ENCODE assay signal across 8 cellular contexts in genomic region chr12:26884765-26885576, GRCh38. TPM values are rescaled to one million over a fixed set of nuclear protein-coding genes. Genes with fewer than 3 reads are reported as not detected.
DNase-seq lines count a peak whose midpoint lies in the region; ATAC-seq, FAIRE-seq and TF ChIP-seq lines count a peak whose summit lies in the region.

No MANE protein-coding gene starts in this region.

- peak overlapping the region; percentile 97 for H3K4me2 ChIP-seq in HepG2 (ENCODE audit: low read depth, low read length)

- H3K4me1 ChIP-seq in HepG2 (ENCODE audit: insufficient read depth, low read length): 0 out of 2 replicates have a peak, but pooled peaks cover 5% of the 10 kb centered on the region

- DNase-seq in Ammon's horn (ENCODE audit: low spot score) (peak; percentile 92), NCI-H69 (lab: John Stamatoyannopoulos, UW) (peak; percentile 82), dedifferentiated amniotic fluid mesenchymal stem cell (ENCODE audit: extremely low spot score) (peak; percentile 91), HepG2 (ENCODE audit: low spot score) (peak; percentile 78)
- peak; percentile 96 for DNase-seq in activated CD4-positive, alpha-beta T cell treated with anti-CD3 and anti-CD28 coated beads, Interleukin-2, amount 10 ng/mL, durations not matched to agents 24 days and 14 days
- peak; percentile 53 to 62 (median 57) for DNase-seq in stimulated activated CD4-positive, alpha-beta T cell treated with anti-CD3 and anti-CD28 coated beads, TNF-alpha, amount 100 ng/mL, for 1 hour (ENCODE audit: low read depth in 3 of 3, low spot score in 1 of 3)

- intact Hi-C loops in activated CD4-positive, alpha-beta T cell treated with anti-CD3 and anti-CD28 coated beads, Interleukin-2, amount 10 ng/mL, durations not matched to agents 24 days and 14 days (cut with micrococcal nuclease): loop anchor here (1.0 to 10.0 kb wide), 5 partner anchors 32 to 788 kb away; partner anchors contain the start of gene ITPR2
- intact Hi-C loops in HepG2 (cut with micrococcal nuclease; ENCODE audit: unreplicated experiment): loop anchor here (1.0 to 10.0 kb wide), 4 partner anchors 32 to 110 kb away; partner anchors contain the start of genes FGFR1OP2, INTS13 and ITPR2

- no peaks in the 10 kb centered on the region for H3K79me2 ChIP-seq in HepG2 (ENCODE audit: insufficient read depth, low read length)

- in situ Hi-C loops in HepG2 (cut with HindIII; ENCODE audit: extremely low pct_ligation_motif_present, low pct_unique_long_range_greater_than_20kb): loop anchor here (5.0 kb wide), 1 partner anchor 33 kb away; no protein-coding TSS in a partner anchor

- peak; percentile 79 for TF ChIP-seq RAD21 in HepG2 (CRISPR knock-in tag; IDR thresholded peaks at IDR 0.05)

- POLR2A ChIA-PET in HepG2 (lab: Yijun Ruan, JAX): interaction anchor here (1.5 kb wide), 1 partner anchor 148 kb away, joined by 3 read pairs; no protein-coding TSS in a partner anchor

- peaks cover 19% of the 10 kb centered on the region for H3K27me3 Mint-ChIP-seq in activated CD4-positive, alpha-beta T cell treated with anti-CD3 and anti-CD28 coated beads, Interleukin-2, amount 10 ng/mL, durations not matched to agents 24 days and 14 days

- H3K36me3 ChIP-seq in HepG2 (replicated peaks in 1 of 2; ENCODE audit: control insufficient read depth in 1 of 2, insufficient read depth in 2 of 2, low read length in 2 of 2): no peaks in the 10 kb centered on the region

- no peaks in the 10 kb centered on the region for H3K9me3 Mint-ChIP-seq in activated CD4-positive, alpha-beta T cell treated with anti-CD3 and anti-CD28 coated beads, Interleukin-2, amount 10 ng/mL, durations not matched to agents 24 days and 14 days

- H3K9me3 ChIP-seq in HepG2 (ENCODE audit: low read length): no peaks in the 10 kb centered on the region

- peak; percentile 95 for TF ChIP-seq CTCF in HepG2 (CRISPR knock-in tag; IDR thresholded peaks at IDR 0.05)

- no peak for TF ChIP-seq POLR2A in HepG2 (IDR thresholded peaks at IDR 0.05; ENCODE audit: insufficient read depth in 1 of 2, low read depth in 2 of 2, low read length in 2 of 2)

- WGBS in HepG2 (ENCODE audit: low lambda C conversion rate): 10% methylated on average over 16 of the region's 16 CpGs

- peaks cover 13% of the 10 kb centered on the region for H3K4me1 Mint-ChIP-seq in activated CD4-positive, alpha-beta T cell treated with anti-CD3 and anti-CD28 coated beads, Interleukin-2, amount 10 ng/mL, durations not matched to agents 24 days and 14 days

- H3K27ac ChIP-seq in HepG2 (ENCODE audit: extremely low read length, insufficient read depth, low read length): no peak overlapping the region

- peak overlapping the region; percentile 43 for H2AFZ ChIP-seq in HepG2 (ENCODE audit: low read length)

- TF ChIP-seq EP300 in HepG2 (IDR thresholded peaks at IDR 0.05; ENCODE audit: low read depth in 2 of 2, low read length in 2 of 2) (no peak), HepG2 (CRISPR knock-in tag; IDR thresholded peaks at IDR 0.05; ENCODE audit: borderline replicate concordance) (no peak)

- H3K4me3 Mint-ChIP-seq in activated CD4-positive, alpha-beta T cell treated with anti-CD3 and anti-CD28 coated beads, Interleukin-2, amount 10 ng/mL, durations not matched to agents 24 days and 14 days: peak overlapping the region; percentile 61

- H4K20me1 ChIP-seq in HepG2 (ENCODE audit: insufficient read depth, low read length): no peaks in the 10 kb centered on the region

- CTCF ChIA-PET in HepG2 (lab: Yijun Ruan, JAX; ENCODE audit: low intra/inter-chr PET ratio, low total read pairs): interaction anchor here (0.7 to 3.3 kb wide), 3 partner anchors 31 to 103 kb away, joined by 3 to 33 read pairs (median 3); no protein-coding TSS in a partner anchor

- no peaks in the 10 kb centered on the region for H3K27me3 ChIP-seq in HepG2 (ENCODE audit: control insufficient read depth in 1 of 2, insufficient read depth in 2 of 2, low read length in 2 of 2)

- peak; percentile 81 for ATAC-seq in GM19025 (IDR thresholded peaks at IDR 0.05; ENCODE audit: low read depth, unreplicated experiment)
- ATAC-seq in HG03520 (IDR thresholded peaks at IDR 0.05; ENCODE audit: unreplicated experiment): peak; percentile 78
- ATAC-seq in HepG2: peak; percentile 95

- H3K9ac ChIP-seq in HepG2 (ENCODE audit: insufficient read depth, low read depth, low read length): no peak overlapping the region

- H3K4me3 ChIP-seq in HepG2 (replicated peaks in 1 of 3; ENCODE audit: insufficient read depth in 1 of 3, low read depth in 2 of 3, low read length in 3 of 3): peak overlapping the region; percentile 32 to 65 (median 35); a peak in 4 of 6 replicates

- peak; percentile 86 for FAIRE-seq in HepG2 (lab: Jason Lieb, UNC)

- no TSS peak for BruUV-seq in HepG2 (replicated peaks; lab: Mats Ljungman, UMichigan)

- H3K27ac Mint-ChIP-seq in activated CD4-positive, alpha-beta T cell treated with anti-CD3 and anti-CD28 coated beads, Interleukin-2, amount 10 ng/mL, durations not matched to agents 24 days and 14 days: no peak overlapping the region

- no peaks in the 10 kb centered on the region for H3K36me3 Mint-ChIP-seq in activated CD4-positive, alpha-beta T cell treated with anti-CD3 and anti-CD28 coated beads, Interleukin-2, amount 10 ng/mL, durations not matched to agents 24 days and 14 days (ENCODE audit: low read depth)

RNA-seq across cellular contexts. Expression of gene ITPR2, which starts 52.0 kb away (rescaled TPM):
- 46.0 and 46.2 TPM in 2 replicates for total RNA-seq in activated CD4-positive, alpha-beta T cell treated with anti-CD3 and anti-CD28 coated beads, Interleukin-2, amount 10 ng/mL, durations not matched to agents 24 days and 14 days
- total RNA-seq in HepG2 (2016; rRNA removed; fragmentation: Illumina TruSeq; extraction: Trizol): 77.6 and 81.9 TPM in 2 replicates
- 59.0 and 66.4 TPM in 2 replicates for total RNA-seq in HepG2 (2016; cell fraction: cytosol; rRNA removed; fragmentation: Illumina TruSeq; extraction: Trizol; ENCODE audit: low read depth)
- total RNA-seq in HepG2 (2016; cell fraction: insoluble cytoplasmic fraction; rRNA removed; fragmentation: Illumina TruSeq; extraction: Trizol): 71.0 and 73.8 TPM in 2 replicates
- 62.7 and 81.8 TPM in 2 replicates for total RNA-seq in HepG2 (2016; cell fraction: membrane; rRNA removed; fragmentation: Illumina TruSeq; extraction: Trizol)
- 194 and 200 TPM in 2 replicates for total RNA-seq in HepG2 (2016; cell fraction: nucleus; rRNA removed; fragmentation: Illumina TruSeq; extraction: Trizol)
- 24.6 and 31.9 TPM in 2 replicates for polyA plus RNA-seq in HepG2 (2011; rRNA removed)
- 13.5 and 20.5 TPM in 2 replicates for polyA plus RNA-seq in HepG2 (2011; cell fraction: cytosol; rRNA removed)
- 39.1 and 45.5 TPM in 2 replicates for polyA plus RNA-seq in HepG2 (2011; cell fraction: nucleus; rRNA removed)
- polyA plus RNA-seq in HepG2 (2012): 36.3 and 47.9 TPM in 2 replicates
- 1.3 TPM in 2 replicates for polyA plus RNA-seq in HepG2 (2016; cell fraction: cytosol; fragmentation: Illumina TruSeq; extraction: Trizol; ENCODE audit: low read depth)
- polyA plus RNA-seq in HepG2 (2016; cell fraction: insoluble cytoplasmic fraction; fragmentation: Illumina TruSeq; extraction: Trizol; ENCODE audit: low read depth): 25.7 and 26.0 TPM in 2 replicates
- 2.3 and 2.9 TPM in 2 replicates for polyA plus RNA-seq in HepG2 (2016; cell fraction: membrane; fragmentation: Illumina TruSeq; extraction: Trizol; ENCODE audit: low read depth)
- 31.0 and 34.9 TPM in 2 replicates for polyA plus RNA-seq in HepG2 (2016; cell fraction: nucleus; fragmentation: Illumina TruSeq; extraction: Trizol; ENCODE audit: insufficient read depth, low read depth)
- polyA minus RNA-seq in HepG2 (2011; rRNA and poly(A)+ RNA removed; ENCODE audit: low replicate concordance): 18.0 and 90.0 TPM in 2 replicates
- polyA minus RNA-seq in HepG2 (2011; cell fraction: cytosol; rRNA and poly(A)+ RNA removed): 91.7 and 111 TPM in 2 replicates
- polyA minus RNA-seq in HepG2 (2011; cell fraction: nucleus; rRNA and poly(A)+ RNA removed): 640 and 673 TPM in 2 replicates

RNA-seq across cellular contexts. Expression of gene INTS13, which starts 52.8 kb away (rescaled TPM):
- total RNA-seq in activated CD4-positive, alpha-beta T cell treated with anti-CD3 and anti-CD28 coated beads, Interleukin-2, amount 10 ng/mL, durations not matched to agents 24 days and 14 days: 49.7 and 51.3 TPM in 2 replicates
- 43.7 and 62.3 TPM in 2 replicates for total RNA-seq in HepG2 (2016; rRNA removed; fragmentation: Illumina TruSeq; extraction: Trizol)
- 15.8 and 15.9 TPM in 2 replicates for total RNA-seq in HepG2 (2016; cell fraction: cytosol; rRNA removed; fragmentation: Illumina TruSeq; extraction: Trizol; ENCODE audit: low read depth)
- total RNA-seq in HepG2 (2016; cell fraction: insoluble cytoplasmic fraction; rRNA removed; fragmentation: Illumina TruSeq; extraction: Trizol): 47.2 and 64.6 TPM in 2 replicates
- total RNA-seq in HepG2 (2016; cell fraction: membrane; rRNA removed; fragmentation: Illumina TruSeq; extraction: Trizol): 27.4 and 28.5 TPM in 2 replicates
- 28.7 and 30.6 TPM in 2 replicates for total RNA-seq in HepG2 (2016; cell fraction: nucleus; rRNA removed; fragmentation: Illumina TruSeq; extraction: Trizol)
- polyA plus RNA-seq in HepG2 (2011; rRNA removed): 11.4 and 16.3 TPM in 2 replicates
- 4.8 and 7.6 TPM in 2 replicates for polyA plus RNA-seq in HepG2 (2011; cell fraction: cytosol; rRNA removed)
- polyA plus RNA-seq in HepG2 (2011; cell fraction: nucleus; rRNA removed): 5.5 and 7.5 TPM in 2 replicates
- 20.3 and 21.4 TPM in 2 replicates for polyA plus RNA-seq in HepG2 (2012)
- polyA plus RNA-seq in HepG2 (2016; cell fraction: cytosol; fragmentation: Illumina TruSeq; extraction: Trizol; ENCODE audit: low read depth): 6.9 and 8.4 TPM in 2 replicates
- polyA plus RNA-seq in HepG2 (2016; cell fraction: insoluble cytoplasmic fraction; fragmentation: Illumina TruSeq; extraction: Trizol; ENCODE audit: low read depth): 56.6 and 67.3 TPM in 2 replicates
- polyA plus RNA-seq in HepG2 (2016; cell fraction: membrane; fragmentation: Illumina TruSeq; extraction: Trizol; ENCODE audit: low read depth): 19.7 and 20.4 TPM in 2 replicates
- 33.4 and 38.6 TPM in 2 replicates for polyA plus RNA-seq in HepG2 (2016; cell fraction: nucleus; fragmentation: Illumina TruSeq; extraction: Trizol; ENCODE audit: insufficient read depth, low read depth)
- polyA minus RNA-seq in HepG2 (2011; rRNA and poly(A)+ RNA removed; ENCODE audit: low replicate concordance): 13.8 and 31.5 TPM in 2 replicates
- 21.8 and 31.2 TPM in 2 replicates for polyA minus RNA-seq in HepG2 (2011; cell fraction: cytosol; rRNA and poly(A)+ RNA removed)
- polyA minus RNA-seq in HepG2 (2011; cell fraction: nucleus; rRNA and poly(A)+ RNA removed): 34.6 TPM in 2 replicates

RNA-seq across cellular contexts. Expression of gene FGFR1OP2, which starts 53.3 kb away (rescaled TPM):
- 45.7 and 46.7 TPM in 2 replicates for total RNA-seq in activated CD4-positive, alpha-beta T cell treated with anti-CD3 and anti-CD28 coated beads, Interleukin-2, amount 10 ng/mL, durations not matched to agents 24 days and 14 days
- 38.1 and 47.3 TPM in 2 replicates for total RNA-seq in HepG2 (2016; rRNA removed; fragmentation: Illumina TruSeq; extraction: Trizol)
- 74.9 and 87.6 TPM in 2 replicates for total RNA-seq in HepG2 (2016; cell fraction: cytosol; rRNA removed; fragmentation: Illumina TruSeq; extraction: Trizol; ENCODE audit: low read depth)
- 40.6 and 49.8 TPM in 2 replicates for total RNA-seq in HepG2 (2016; cell fraction: insoluble cytoplasmic fraction; rRNA removed; fragmentation: Illumina TruSeq; extraction: Trizol)
- 69.6 and 77.6 TPM in 2 replicates for total RNA-seq in HepG2 (2016; cell fraction: membrane; rRNA removed; fragmentation: Illumina TruSeq; extraction: Trizol)
- 22.8 and 26.2 TPM in 2 replicates for total RNA-seq in HepG2 (2016; cell fraction: nucleus; rRNA removed; fragmentation: Illumina TruSeq; extraction: Trizol)
- 16.7 and 18.3 TPM in 2 replicates for polyA plus RNA-seq in HepG2 (2011; rRNA removed)
- polyA plus RNA-seq in HepG2 (2011; cell fraction: cytosol; rRNA removed): 12.5 and 15.9 TPM in 2 replicates
- polyA plus RNA-seq in HepG2 (2011; cell fraction: nucleus; rRNA removed): 13.7 and 17.5 TPM in 2 replicates
- 24.1 and 27.9 TPM in 2 replicates for polyA plus RNA-seq in HepG2 (2012)
- 93.1 and 127 TPM in 2 replicates for polyA plus RNA-seq in HepG2 (2016; cell fraction: cytosol; fragmentation: Illumina TruSeq; extraction: Trizol; ENCODE audit: low read depth)
- polyA plus RNA-seq in HepG2 (2016; cell fraction: insoluble cytoplasmic fraction; fragmentation: Illumina TruSeq; extraction: Trizol; ENCODE audit: low read depth): 47.7 and 50.5 TPM in 2 replicates
- 64.2 and 76.0 TPM in 2 replicates for polyA plus RNA-seq in HepG2 (2016; cell fraction: membrane; fragmentation: Illumina TruSeq; extraction: Trizol; ENCODE audit: low read depth)
- 34.1 and 35.2 TPM in 2 replicates for polyA plus RNA-seq in HepG2 (2016; cell fraction: nucleus; fragmentation: Illumina TruSeq; extraction: Trizol; ENCODE audit: insufficient read depth, low read depth)
- 9.1 and 14.6 TPM in 2 replicates for polyA minus RNA-seq in HepG2 (2011; rRNA and poly(A)+ RNA removed; ENCODE audit: low replicate concordance)
- polyA minus RNA-seq in HepG2 (2011; cell fraction: cytosol; rRNA and poly(A)+ RNA removed): 16.0 and 17.1 TPM in 2 replicates
- 42.7 and 50.1 TPM in 2 replicates for polyA minus RNA-seq in HepG2 (2011; cell fraction: nucleus; rRNA and poly(A)+ RNA removed)
